In genomic region chr3:69216981-69217380, GRCh38 we compare ENCODE assay signal across 1 cellular context.
TF ChIP-seq lines count a peak whose summit lies in the region.

No MANE protein-coding gene starts in this region.

TF ChIP-seq in HepG2, 621 proteins besides CTCF, POLR2A, EP300 and RAD21 (continued from another document):
- TF ChIP-seq TRAFD1 (CRISPR knock-in tag; IDR thresholded peaks at IDR 0.05; ENCODE audit: borderline replicate concordance) (no peak), DPF2 (CRISPR knock-in tag; IDR thresholded peaks at IDR 0.05; ENCODE audit: borderline replicate concordance, low read depth) (no peak), SATB2 (CRISPR knock-in tag; IDR thresholded peaks at IDR 0.05) (no peak), PAF1 (CRISPR knock-in tag; IDR thresholded peaks at IDR 0.05) (no peak), ARHGAP35 (CRISPR knock-in tag; IDR thresholded peaks at IDR 0.05; ENCODE audit: borderline replicate concordance) (no peak), ZBED4 (CRISPR knock-in tag; IDR thresholded peaks at IDR 0.05; ENCODE audit: borderline replicate concordance) (no peak)
